In the genomic region with DNA sequence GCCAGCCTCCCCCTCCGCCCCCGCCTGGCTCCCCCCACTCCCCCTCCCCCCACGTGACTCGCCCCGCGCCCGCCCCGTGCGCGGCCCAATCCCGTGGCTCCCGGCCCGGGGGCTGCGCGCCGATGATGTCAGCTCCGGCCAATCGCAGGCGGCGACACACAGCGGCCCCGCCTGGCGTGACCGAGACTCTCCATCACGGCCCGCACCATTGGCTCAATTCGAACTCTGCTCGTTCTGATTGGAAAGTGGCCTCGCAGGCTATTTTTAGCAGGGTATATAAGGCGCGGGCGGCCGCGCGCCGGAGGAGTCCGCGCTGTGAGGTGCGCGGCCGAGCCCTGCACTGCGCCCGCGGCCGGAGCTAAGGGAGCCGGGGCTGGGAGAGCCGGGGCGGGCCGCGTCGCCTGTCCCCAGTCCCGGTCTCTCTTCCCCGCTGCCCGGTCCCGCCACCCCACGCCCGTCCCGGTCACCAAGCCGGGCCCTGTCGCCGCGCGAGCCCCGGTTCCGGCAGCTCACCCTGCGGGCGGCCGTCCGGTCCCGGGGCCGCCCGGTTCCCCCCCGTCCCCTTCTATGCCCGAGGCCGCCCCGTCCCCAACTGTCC, we compare ENCODE assay signal across 9 cellular contexts. TPM values are rescaled to one million over a fixed set of nuclear protein-coding genes. Genes with fewer than 3 reads are reported as not detected.
DNase-seq lines count a peak whose midpoint lies in the region; ATAC-seq, FAIRE-seq and TF ChIP-seq lines count a peak whose summit lies in the region.
"Had no signal": no experiment of that assay in that cellular context is flagged by ENCODE, and none has a peak within 500 bp of the region (broad histone marks: within the 10 kb centered on the region; RNA-seq: fewer than 3 reads in every experiment).

No MANE protein-coding gene starts in this region.

- peak overlapping the region; percentile 95 for H3K4me3 ChIP-seq in BJ (ENCODE audit: low read depth, low read length)

- POLR2A ChIA-PET in BJ (lab: Charles Lee): interaction anchor here (0.5 to 1.0 kb wide), 14 partner anchors 8 to 666 kb away, joined by 3 to 10 read pairs (median 4); no protein-coding TSS in a partner anchor

- peaks cover 10% of the 10 kb centered on the region for H3K36me3 ChIP-seq in BJ (ENCODE audit: control insufficient read depth, insufficient read depth, low read length)

- no peak for DNase-seq in BJ (ENCODE audit: low read depth)
- peak; percentile 81 for DNase-seq in GM19239 (ENCODE audit: insufficient read length, low spot score)
- peak; percentile 96 for DNase-seq in NCI-H460 (ENCODE audit: extremely low read depth, low read depth)
- DNase-seq in activated CD4-positive, alpha-beta T cell treated with anti-CD3 and anti-CD28 coated beads for 1 hour: peak; percentile 100
- DNase-seq in cerebellar nuclear complex (lab: John Stamatoyannopoulos, UW): peak; percentile 82 to 92
- peak; percentile 98 for DNase-seq in kidney glomerular epithelial cell (lab: John Stamatoyannopoulos, UW)
- DNase-seq in stimulated activated CD4-positive, alpha-beta T cell treated with anti-CD3 and anti-CD28 coated beads, Interleukin-15, amount 100 ng/mL, for 48 hours (ENCODE audit: low read depth in 2 of 2): peak; percentile 98

- ATAC-seq in HG03439 (IDR thresholded peaks at IDR 0.05; ENCODE audit: unreplicated experiment): peak; percentile 76

- peak; percentile 81 for FAIRE-seq in GM19239 (lab: Jason Lieb, UNC)
- FAIRE-seq: endometrium had no signal

- CTCF ChIA-PET in BJ (lab: Yijun Ruan, JAX): interaction anchor here (0.7 to 1.0 kb wide), 3 partner anchors 43 to 457 kb away, joined by 3 read pairs; no protein-coding TSS in a partner anchor

- no peak for TF ChIP-seq CTCF in BJ (IDR thresholded peaks at IDR 0.05; ENCODE audit: insufficient read depth, low read depth, low read length)

- H3K27me3 ChIP-seq in BJ (ENCODE audit: control insufficient read depth, insufficient read depth, low read length): no peaks in the 10 kb centered on the region

RNA-seq across cellular contexts. Expression of a gene that starts 0.3 kb away (rescaled TPM):
- polyA plus RNA-seq in BJ (2011; rRNA removed): 41.8 and 79.0 TPM in 2 replicates
- 202 and 251 TPM in 2 replicates for polyA minus RNA-seq in BJ (2011; rRNA and poly(A)+ RNA removed)
- total RNA-seq in NCI-H460 (2014; rRNA removed; shearing (Covaris generic)): 8.8 and 15.7 TPM in 2 replicates
- 7.2 and 9.7 TPM in 2 replicates for polyA plus RNA-seq in NCI-H460 (2014; cell fraction: nucleus; rRNA removed)
